16 cellular contexts compared by ENCODE assay signal in genomic region chrX:20952180-20952579, GRCh38.
A peak's percentile ranks its signal among the peaks of the same experiment; 100 is the strongest.
DNase-seq lines count a peak whose midpoint lies in the region; ATAC-seq and TF ChIP-seq lines count a peak whose summit lies in the region.
"Had no signal": no experiment of that assay in that cellular context is flagged by ENCODE, and none has a peak within 500 bp of the region (broad histone marks: within the 10 kb centered on the region; RNA-seq: fewer than 3 reads in every experiment).

No MANE protein-coding gene starts in this region.

- H3K27me3 Mint-ChIP-seq in nephron progenitor cell (ENCODE audit: low read depth, poor library complexity) (no peaks in the 10 kb centered on the region), type B pancreatic cell (no peaks in the 10 kb centered on the region)
- H3K27me3 Mint-ChIP-seq: CD4-positive, alpha-beta memory T cell had no signal

- H3K36me3 Mint-ChIP-seq in nephron progenitor cell (ENCODE audit: low read depth) (no peaks in the 10 kb centered on the region), type B pancreatic cell (no peaks in the 10 kb centered on the region)
- H3K36me3 Mint-ChIP-seq in stimulated activated effector memory CD8-positive, alpha-beta T cell treated with anti-CD3 and anti-CD28 coated beads, Interleukin-12 subunit alpha, Interleukin-12 subunit beta, amount 100 ng/mL, for 72 hours: no peaks in the 10 kb centered on the region
- H3K36me3 Mint-ChIP-seq: CD4-positive, alpha-beta memory T cell had no signal

- H3K4me1 Mint-ChIP-seq in nephron progenitor cell: peaks cover 26% of the 10 kb centered on the region
- peaks cover 12% of the 10 kb centered on the region for H3K4me1 Mint-ChIP-seq in type B pancreatic cell (ENCODE audit: unreplicated experiment)
- no peaks in the 10 kb centered on the region for H3K4me1 Mint-ChIP-seq in stimulated activated effector memory CD8-positive, alpha-beta T cell treated with anti-CD3 and anti-CD28 coated beads, Interleukin-12 subunit alpha, Interleukin-12 subunit beta, amount 100 ng/mL, for 72 hours
- H3K4me1 Mint-ChIP-seq: CD4-positive, alpha-beta memory T cell had no signal

- H3K27ac Mint-ChIP-seq in nephron progenitor cell: peak overlapping the region; percentile 7
- peak overlapping the region; percentile 92 for H3K27ac Mint-ChIP-seq in type B pancreatic cell
- no peak overlapping the region for H3K27ac Mint-ChIP-seq in stimulated activated effector memory CD8-positive, alpha-beta T cell treated with anti-CD3 and anti-CD28 coated beads, Interleukin-12 subunit alpha, Interleukin-12 subunit beta, amount 100 ng/mL, for 72 hours
- H3K27ac Mint-ChIP-seq: CD4-positive, alpha-beta memory T cell; GM23338 had no signal

- H3K4me3 Mint-ChIP-seq in nephron progenitor cell (no peak overlapping the region), type B pancreatic cell (peak overlapping the region; percentile 29)
- no peak overlapping the region for H3K4me3 Mint-ChIP-seq in stimulated activated effector memory CD8-positive, alpha-beta T cell treated with anti-CD3 and anti-CD28 coated beads, Interleukin-12 subunit alpha, Interleukin-12 subunit beta, amount 100 ng/mL, for 72 hours
- H3K4me3 Mint-ChIP-seq: CD4-positive, alpha-beta memory T cell; GM23338; H9 had no signal

- H3K9me3 Mint-ChIP-seq in nephron progenitor cell: peaks cover 3% of the 10 kb centered on the region
- H3K9me3 Mint-ChIP-seq in type B pancreatic cell: no peaks in the 10 kb centered on the region
- no peaks in the 10 kb centered on the region for H3K9me3 Mint-ChIP-seq in stimulated activated effector memory CD8-positive, alpha-beta T cell treated with anti-CD3 and anti-CD28 coated beads, Interleukin-12 subunit alpha, Interleukin-12 subunit beta, amount 100 ng/mL, for 72 hours
- H3K9me3 Mint-ChIP-seq: GM23338 had no signal

- DNase-seq in NCI-H2227 (lab: John Stamatoyannopoulos, UW; ENCODE audit: unreplicated experiment): peak; percentile 47
- no peak for DNase-seq in nephron progenitor cell
- DNase-seq in type B pancreatic cell (ENCODE audit: extremely low spot score, unreplicated experiment): no peak
- DNase-seq in COLO829 (ENCODE audit: low spot score): no peak
- DNase-seq in stimulated activated effector memory CD8-positive, alpha-beta T cell treated with anti-CD3 and anti-CD28 coated beads, Interleukin-12 subunit alpha, Interleukin-12 subunit beta, amount 100 ng/mL, for 72 hours (ENCODE audit: low spot score in 2 of 2): no peak
- DNase-seq: C1 segment of cervical spinal cord; Caco-2; CD4-positive, alpha-beta memory T cell; DMS153; DND-41; H9 had no signal

- ATAC-seq in GM19463 (IDR thresholded peaks at IDR 0.05; ENCODE audit: unreplicated experiment): peak; percentile 47
- ATAC-seq in esophagus mucosa: no peak
- no peak for ATAC-seq in GM21360 (IDR thresholded peaks at IDR 0.05; ENCODE audit: unreplicated experiment)
- ATAC-seq in stimulated activated effector memory CD8-positive, alpha-beta T cell treated with anti-CD3 and anti-CD28 coated beads, Interleukin-12 subunit alpha, Interleukin-12 subunit beta, amount 100 ng/mL, for 72 hours: no peak
- ATAC-seq: GM23338, HCT116 had no signal

- TF ChIP-seq CTCF in nephron progenitor cell (IDR thresholded peaks at IDR 0.05) (no peak), type B pancreatic cell (conservative IDR thresholded peaks at IDR 0.05) (no peak)
